Comparison of ENCODE assay signal across 9 cellular contexts in the genomic region with DNA sequence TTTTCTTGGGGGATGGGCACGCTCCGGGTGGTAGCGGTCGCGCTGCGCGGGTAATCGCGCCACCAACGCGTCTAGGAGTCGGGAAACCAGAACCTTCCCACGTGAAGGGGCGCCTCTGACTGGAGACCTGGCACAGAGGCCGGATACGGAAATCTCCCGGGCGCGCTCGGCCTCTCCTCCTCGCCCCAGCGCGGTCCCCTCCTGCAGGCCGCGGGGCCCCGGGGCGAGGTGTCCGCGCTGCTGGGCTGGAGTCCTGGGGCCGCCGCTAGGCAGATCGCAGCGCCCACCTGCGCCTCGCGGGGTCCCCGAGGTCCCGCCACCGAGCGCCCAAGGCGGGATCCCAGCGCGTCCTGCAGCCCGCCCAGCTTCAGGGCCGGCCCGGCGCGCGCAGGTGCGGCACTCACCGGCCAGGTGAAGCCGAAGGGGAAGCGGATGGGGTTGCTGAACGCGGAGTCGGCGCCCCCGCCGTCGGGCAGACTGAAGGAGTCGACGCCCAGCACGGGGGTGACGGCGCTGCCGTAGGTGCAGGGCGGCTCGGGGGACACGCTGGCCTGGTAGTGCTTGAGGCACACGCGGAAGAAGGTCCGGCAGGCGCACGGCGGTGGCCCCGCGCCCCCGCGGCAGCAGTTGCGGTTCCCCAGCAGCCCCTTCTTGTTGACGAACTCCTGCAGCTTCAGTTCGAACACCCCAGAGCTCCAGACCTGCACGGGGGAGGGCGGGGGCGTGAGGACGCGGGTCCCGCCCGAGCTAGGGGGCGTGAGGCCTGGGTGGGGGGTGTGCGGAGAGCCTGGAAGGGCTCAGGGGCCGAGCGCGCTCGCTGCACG. TPM values are rescaled to one million over a fixed set of nuclear protein-coding genes. Genes with fewer than 3 reads are reported as not detected.
DNase-seq lines count a peak whose midpoint lies in the region; ATAC-seq, FAIRE-seq and TF ChIP-seq lines count a peak whose summit lies in the region.
"Had no signal": no experiment of that assay in that cellular context is flagged by ENCODE, and none has a peak within 500 bp of the region (broad histone marks: within the 10 kb centered on the region; RNA-seq: fewer than 3 reads in every experiment).

No MANE protein-coding gene starts in this region.

- no peak overlapping the region for H3K9ac ChIP-seq in H1 (replicated peaks in 1 of 4; ENCODE audit: extremely low read depth in 1 of 4, low read depth in 3 of 4, low read length in 3 of 4)
- H3K9ac ChIP-seq in neural progenitor cell: peak overlapping the region; percentile 52

- H3K14ac ChIP-seq in H1 (ENCODE audit: insufficient read length): no peak overlapping the region

- H3K56ac ChIP-seq in H1 (replicated peaks; ENCODE audit: insufficient read length, low read depth, low read length): no peak overlapping the region

- DNase-seq in CD4-positive, alpha-beta T cell: peak in 2 of 10 experiments; percentile 18 to 28
- peak; percentile 74 for DNase-seq in NCI-H69 (lab: John Stamatoyannopoulos, UW)
- peak in 1 of 2 experiments; percentile 77 for DNase-seq in H1 (ENCODE audit: low read depth in 1 of 2, low spot score in 2 of 2)
- DNase-seq in neural progenitor cell (ENCODE audit: low spot score): peak; percentile 48
- no peak for DNase-seq in OCI-LY7 (ENCODE audit: low spot score)
- DNase-seq in SKM-1 (lab: John Stamatoyannopoulos, UW; ENCODE audit: unreplicated experiment): no peak
- DNase-seq in cerebellar cortex (ENCODE audit: low spot score): no peak
- no peak for DNase-seq in NCI-H446 treated with DMSO at 0.1 percent for 48 hours (lab: John Stamatoyannopoulos, UW)

- H3K4me3 ChIP-seq in H1 (ENCODE audit: extremely low read depth in 1 of 4, insufficient read depth in 2 of 4, low read depth in 3 of 4, low read length in 4 of 4): peak overlapping the region; percentile 44 to 71 (median 50)
- H3K4me3 ChIP-seq in neural progenitor cell: peak overlapping the region; percentile 94
- no peak overlapping the region for H3K4me3 ChIP-seq in OCI-LY7 (ENCODE audit: low read depth, low read length, poor library complexity, severe bottlenecking)

- no peaks in the 10 kb centered on the region for H3K9me3 Mint-ChIP-seq in CD4-positive, alpha-beta T cell
- no peaks in the 10 kb centered on the region for H3K9me3 Mint-ChIP-seq in neural progenitor cell

- peak overlapping the region; percentile 28; the same call in 1 of the 2 replicates for H4K8ac ChIP-seq in H1 (ENCODE audit: extremely low read depth, insufficient read depth, low read length)

- intact Hi-C loops in CD4-positive, alpha-beta T cell (cut with DNase I, micrococcal nuclease): loop anchor here in 1 of 2 experiments (1.0 kb wide), 1 partner anchor 17 kb away; no protein-coding TSS in a partner anchor
- intact Hi-C loops in OCI-LY7 (cut with micrococcal nuclease; ENCODE audit: unreplicated experiment): no loop called here

- H2BK5ac ChIP-seq in H1 (ENCODE audit: low read depth, low read length): no peak overlapping the region

- H3K23me2 ChIP-seq in H1 (ENCODE audit: low read depth, low read length): peaks cover 23% of the 10 kb centered on the region; the same call in 1 of the 2 replicates

- TF ChIP-seq CTCF in CD4-positive, alpha-beta T cell (IDR thresholded peaks at IDR 0.05): no peak
- TF ChIP-seq CTCF in H1 (IDR thresholded peaks at IDR 0.05; ENCODE audit: control extremely low read depth in 1 of 3, insufficient read depth in 1 of 3, low read depth in 1 of 3, low read length in 3 of 3): no peak
- TF ChIP-seq CTCF in neural progenitor cell (IDR thresholded peaks at IDR 0.05): no peak
- TF ChIP-seq CTCF in OCI-LY7 (conservative IDR thresholded peaks at IDR 0.05; ENCODE audit: low read length): no peak

- no peaks in the 10 kb centered on the region for H3K9me2 ChIP-seq in OCI-LY7 (ENCODE audit: insufficient read depth, low read length)

- no peak for TF ChIP-seq POLR2A in H1 (IDR thresholded peaks at IDR 0.05; ENCODE audit: control extremely low read depth in 1 of 2, low read depth in 2 of 2, low read length in 2 of 2)

- H3K4me1 Mint-ChIP-seq in CD4-positive, alpha-beta T cell (ENCODE audit: low read depth): peaks cover 42% of the 10 kb centered on the region
- peaks cover 63% of the 10 kb centered on the region for H3K4me1 Mint-ChIP-seq in neural progenitor cell

- H2AFZ ChIP-seq in H1 (ENCODE audit: low read length) (no peak overlapping the region), neural progenitor cell (replicated peaks) (no peak overlapping the region), OCI-LY7 (ENCODE audit: low read length) (no peak overlapping the region)

- no peak overlapping the region for H3K23ac ChIP-seq in H1 (ENCODE audit: insufficient read length)

- TF ChIP-seq EP300 in H1 (IDR thresholded peaks at IDR 0.05; ENCODE audit: borderline replicate concordance in 1 of 2, low read depth in 2 of 2, low read length in 2 of 2): no peak

- no peak overlapping the region for H2BK20ac ChIP-seq in H1 (ENCODE audit: low read length)

- H3K18ac ChIP-seq in H1 (ENCODE audit: extremely low read depth, low read length): peak overlapping the region; percentile 71

- FAIRE-seq in H1 (lab: Jason Lieb, UNC): no peak
- FAIRE-seq: colon had no signal

- H3K4me3 Mint-ChIP-seq in CD4-positive, alpha-beta T cell: peak overlapping the region; percentile 86
- H3K4me3 Mint-ChIP-seq in neural progenitor cell: peak overlapping the region; percentile 89

- no peak overlapping the region for H2BK120ac ChIP-seq in H1 (replicated peaks; ENCODE audit: low read depth, low read length)

- WGBS in H1 (ENCODE audit: extremely low coverage in 1 of 2, insufficient coverage in 1 of 2, insufficient read length in 1 of 2, insufficient replicate concordance in 2 of 2, low coverage in 1 of 2, low lambda C conversion rate in 2 of 2, missing lambda C conversion rate in 1 of 2), 2 experiments: 3% methylated on average over 48 of the region's 96 CpGs; no CpG with 5 or more reads in 1 of the 2 experiments

- peaks cover 29% of the 10 kb centered on the region for H3K27me3 ChIP-seq in CD4-positive, alpha-beta T cell (ENCODE audit: control insufficient read depth, insufficient read depth, low read length)
- H3K27me3 ChIP-seq in H1 (replicated peaks in 1 of 4; ENCODE audit: control insufficient read depth in 3 of 4, extremely low read depth in 1 of 4, insufficient read depth in 3 of 4, low read length in 3 of 4) (peaks cover 46 to 87% (median 79%) of the 10 kb centered on the region in 4 experiments), neural progenitor cell (peaks cover 65% of the 10 kb centered on the region)

- peak overlapping the region; percentile 86 to 94 for H3K4me2 ChIP-seq in H1 (ENCODE audit: insufficient read depth in 1 of 2, low read depth in 2 of 2, low read length in 2 of 2)
- peak overlapping the region; percentile 100 for H3K4me2 ChIP-seq in neural progenitor cell
- no peak overlapping the region for H3K4me2 ChIP-seq in OCI-LY7 (ENCODE audit: low read length)

- no peak overlapping the region for H3K4ac ChIP-seq in H1 (replicated peaks; ENCODE audit: insufficient read length, low read depth, low read length)

- H3K36me3 ChIP-seq in H1 (ENCODE audit: control insufficient read depth in 2 of 4, insufficient read depth in 4 of 4, low read length in 3 of 4): peaks cover 2 to 22% (median 7%) of the 10 kb centered on the region in 4 experiments; a peak in 4 of 8 replicates
- no peaks in the 10 kb centered on the region for H3K36me3 ChIP-seq in neural progenitor cell
- H3K36me3 ChIP-seq in OCI-LY7 (ENCODE audit: insufficient read depth, low read length): no peaks in the 10 kb centered on the region

- CTCF ChIA-PET in CD4-positive, alpha-beta T cell (lab: Charles Lee): no interaction called here
- CTCF ChIA-PET in H1 (lab: Charles Lee; ENCODE audit: partially characterized antibody): no interaction called here
- CTCF ChIA-PET in OCI-LY7 (lab: Charles Lee; ENCODE audit: unreplicated experiment): no interaction called here

- peak overlapping the region; percentile 72; the same call in 1 of the 2 replicates for H2BK15ac ChIP-seq in H1 (ENCODE audit: low read length)

- no peaks in the 10 kb centered on the region for H3K79me1 ChIP-seq in H1 (ENCODE audit: low read depth, low read length)

- no peak overlapping the region for H4K91ac ChIP-seq in H1 (replicated peaks; ENCODE audit: insufficient read length, low read length)

- H3K79me2 ChIP-seq in H1 (ENCODE audit: control insufficient read depth in 1 of 2, insufficient read depth in 2 of 2, low read length in 2 of 2) (no peaks in the 10 kb centered on the region), neural progenitor cell (ENCODE audit: low read depth) (peaks cover 41% of the 10 kb centered on the region), OCI-LY7 (ENCODE audit: insufficient read depth, low read depth, low read length) (no peaks in the 10 kb centered on the region)

- H2BK12ac ChIP-seq in H1 (ENCODE audit: low read depth, low read length): peak overlapping the region; percentile 94; the same call in 1 of the 2 replicates

- H3K4me1 ChIP-seq in H1 (replicated peaks in 1 of 4; ENCODE audit: control insufficient read depth in 3 of 4, insufficient read depth in 4 of 4, low read length in 3 of 4) (peaks cover 17 to 48% (median 25%) of the 10 kb centered on the region in 4 experiments), neural progenitor cell (peaks cover 56% of the 10 kb centered on the region), OCI-LY7 (ENCODE audit: insufficient read depth, low read length, poor library complexity, severe bottlenecking) (no peaks in the 10 kb centered on the region)

- peak overlapping the region; percentile 62 for H3K27ac Mint-ChIP-seq in CD4-positive, alpha-beta T cell
- H3K27ac Mint-ChIP-seq in neural progenitor cell: peak overlapping the region; percentile 51

- H3K27ac ChIP-seq in CD4-positive, alpha-beta T cell (ENCODE audit: low read depth, low read length): no peak overlapping the region
- H3K27ac ChIP-seq in H1 (ENCODE audit: low read depth, low read length): no peak overlapping the region
- no peak overlapping the region for H3K27ac ChIP-seq in neural progenitor cell
- no peak overlapping the region for H3K27ac ChIP-seq in OCI-LY7 (ENCODE audit: low read depth, low read length, poor library complexity, severe bottlenecking)

- no peak; a peak in 1 of 4 replicates for TF ChIP-seq RAD21 in H1 (IDR thresholded peaks at IDR 0.05 in 1 of 2, conservative IDR thresholded peaks at IDR 0.05 in 1 of 2; ENCODE audit: low read depth in 2 of 2, low read length in 2 of 2)

- ATAC-seq in CD4-positive, alpha-beta T cell (ENCODE audit: poor library complexity): peak; percentile 24

- H4K5ac ChIP-seq in H1 (ENCODE audit: insufficient read length, low read depth, low read length): no peak overlapping the region

- H2AK5ac ChIP-seq in H1 (ENCODE audit: low read depth, low read length): no peak overlapping the region

- POLR2A ChIA-PET in CD4-positive, alpha-beta T cell (lab: Charles Lee): interaction anchor here (0.9 to 6.7 kb wide), 3 partner anchors 12 to 17 kb away, joined by 4 to 50 read pairs (median 37); partner anchors contain the start of gene FAM120B
- POLR2A ChIA-PET in H1 (lab: Charles Lee; ENCODE audit: partially characterized antibody): interaction anchor here (1.0 to 3.3 kb wide), 5 partner anchors 10 to 328 kb away, joined by 3 to 17 read pairs (median 10); partner anchors contain the start of gene FAM120B
- POLR2A ChIA-PET in OCI-LY7 (lab: Charles Lee): no interaction called here

- no TSS peak for BruUV-seq in OCI-LY7 (replicated peaks; lab: Mats Ljungman, UMichigan)

- peaks cover 13 to 14% of the 10 kb centered on the region in 2 experiments for H4K20me1 ChIP-seq in H1 (replicated peaks in 1 of 2; ENCODE audit: control insufficient read depth in 1 of 2, insufficient read depth in 2 of 2, low read length in 2 of 2)
- peaks cover 63% of the 10 kb centered on the region for H4K20me1 ChIP-seq in neural progenitor cell (ENCODE audit: low read depth)
- 0 out of 2 replicates have a peak, but pooled peaks cover 5% of the 10 kb centered on the region for H4K20me1 ChIP-seq in OCI-LY7 (ENCODE audit: insufficient read depth, low read length)

- H3F3A ChIP-seq in neural progenitor cell (ENCODE audit: low read depth): peaks cover 63% of the 10 kb centered on the region

- no peaks in the 10 kb centered on the region for H3K9me3 ChIP-seq in CD4-positive, alpha-beta T cell (ENCODE audit: control insufficient read depth, low read length)
- H3K9me3 ChIP-seq in H1 (ENCODE audit: insufficient read depth in 2 of 2, low read depth in 1 of 2, low read length in 1 of 2) (no peaks in the 10 kb centered on the region), neural progenitor cell (ENCODE audit: low read depth) (no peaks in the 10 kb centered on the region), OCI-LY7 (ENCODE audit: low read length) (no peaks in the 10 kb centered on the region)

- H3K27me3 Mint-ChIP-seq in CD4-positive, alpha-beta T cell: peaks cover 52% of the 10 kb centered on the region
- peaks cover 37% of the 10 kb centered on the region for H3K27me3 Mint-ChIP-seq in neural progenitor cell (ENCODE audit: insufficient read depth, low read depth)

- H3K36me3 Mint-ChIP-seq in CD4-positive, alpha-beta T cell (ENCODE audit: low read depth): peaks cover 17% of the 10 kb centered on the region
- H3K36me3 Mint-ChIP-seq in neural progenitor cell: peaks cover 29% of the 10 kb centered on the region

RNA-seq across cellular contexts. Expression of gene DLL1, which starts 1.6 kb away (rescaled TPM):
- total RNA-seq in CD4-positive, alpha-beta T cell: 1 to 10 TPM; 7.1 to 7.2 TPM
- total RNA-seq in H1 (2021; fragmentation: NEBNext Ultra II Directional; extraction: Animal tissue kit (Norgen Biotek cat#: 25700)): 3.8 and 5.6 TPM in 2 replicates
- polyA plus RNA-seq in H1 (2011; rRNA removed): 1.7 and 3.1 TPM in 2 replicates
- polyA plus RNA-seq in H1 (2011; cell fraction: cytosol; rRNA removed): 3.3 TPM
- 8.7 TPM for polyA plus RNA-seq in H1 (2011; cell fraction: nucleus; rRNA removed)
- polyA plus RNA-seq in H1 (2012, experiment 1 of 2): 1.5 to 2.8 TPM (median 2.7 TPM) in 4 replicates
- polyA plus RNA-seq in H1 (2012, experiment 2 of 2): 1.5 TPM
- polyA plus RNA-seq in H1 (2013, experiment 1 of 2): 1.4 TPM
- 1.0 TPM for polyA plus RNA-seq in H1 (2013, experiment 2 of 2)
- 0.39 and 0.95 TPM in 2 replicates for polyA minus RNA-seq in H1 (2011; rRNA and poly(A)+ RNA removed)
- polyA minus RNA-seq in H1 (2011; cell fraction: cytosol; rRNA and poly(A)+ RNA removed): 2.3 TPM
- polyA minus RNA-seq in H1 (2011; cell fraction: nucleus; rRNA and poly(A)+ RNA removed): 2.6 TPM
- total RNA-seq in neural progenitor cell (ENCODE audit: low replicate concordance) (35.9 and 91.8 TPM in 2 replicates), OCI-LY7 (2022) (0.28 TPM in 1 of 2 replicates, not detected in the other)
- 0.05 TPM in 1 of 2 replicates, not detected in the other for total RNA-seq in OCI-LY7 (2014; rRNA removed; shearing (Covaris generic))

RNA-seq across cellular contexts. Expression of gene FAM120B, which starts 17.2 kb away (rescaled TPM):
- total RNA-seq in CD4-positive, alpha-beta T cell: 10 to 100 TPM; 24.1 to 26.7 TPM
- 12.0 and 12.5 TPM in 2 replicates for total RNA-seq in H1 (2021; fragmentation: NEBNext Ultra II Directional; extraction: Animal tissue kit (Norgen Biotek cat#: 25700))
- 4.2 and 5.1 TPM in 2 replicates for polyA plus RNA-seq in H1 (2011; rRNA removed)
- 5.8 TPM for polyA plus RNA-seq in H1 (2011; cell fraction: cytosol; rRNA removed)
- polyA plus RNA-seq in H1 (2011; cell fraction: nucleus; rRNA removed): 11.3 TPM
- polyA plus RNA-seq in H1 (2012, experiment 1 of 2): 6.9 to 9.1 TPM (median 8.0 TPM) in 4 replicates
- polyA plus RNA-seq in H1 (2012, experiment 2 of 2): 1.6 TPM
- polyA plus RNA-seq in H1 (2013, experiment 1 of 2): 8.2 TPM
- 8.6 TPM for polyA plus RNA-seq in H1 (2013, experiment 2 of 2)
- 22.0 and 30.5 TPM in 2 replicates for polyA minus RNA-seq in H1 (2011; rRNA and poly(A)+ RNA removed)
- 6.2 TPM for polyA minus RNA-seq in H1 (2011; cell fraction: cytosol; rRNA and poly(A)+ RNA removed)
- 35.7 TPM for polyA minus RNA-seq in H1 (2011; cell fraction: nucleus; rRNA and poly(A)+ RNA removed)
- total RNA-seq in neural progenitor cell (ENCODE audit: low replicate concordance) (19.7 and 20.3 TPM in 2 replicates), OCI-LY7 (2022) (32.9 and 34.8 TPM in 2 replicates)
- 12.8 and 15.2 TPM in 2 replicates for total RNA-seq in OCI-LY7 (2014; rRNA removed; shearing (Covaris generic))

Comparison
In these comparisons a context has a peak if more than half of its experiments do, and no peak if none do; other contexts are left out.
1. DNase-seq: peak in NCI-H69 (single experiment) and neural progenitor cell (single experiment); none in OCI-LY7 (single experiment), SKM-1 (single experiment), cerebellar cortex (single experiment) and NCI-H446 treated with DMSO at 0.1 percent for 48 hours (single experiment).